In the genomic region with DNA sequence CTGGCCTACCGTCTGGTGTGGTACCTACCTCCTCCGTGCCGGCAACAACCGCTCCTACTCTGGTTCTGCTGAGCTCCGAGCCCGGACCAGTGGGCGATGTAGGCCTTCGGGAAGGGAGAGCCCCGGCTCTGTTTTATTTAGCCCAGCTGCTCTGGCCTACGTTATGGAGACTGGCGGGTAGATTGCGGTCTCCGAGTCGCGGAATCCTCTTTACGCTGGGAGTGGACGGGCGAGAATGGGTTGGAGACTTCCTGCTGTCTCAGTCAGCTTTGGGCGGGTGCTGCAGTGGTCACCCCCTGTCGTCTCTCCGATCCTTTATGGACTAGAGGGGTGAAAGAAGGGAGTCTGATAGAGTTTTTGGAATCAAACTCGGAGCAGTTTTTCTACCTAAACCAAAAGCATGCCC, we compare ENCODE assay signal across 8 cellular contexts. TPM values are rescaled to one million over a fixed set of nuclear protein-coding genes. Genes with fewer than 3 reads are reported as not detected.
DNase-seq lines count a peak whose midpoint lies in the region; ATAC-seq and TF ChIP-seq lines count a peak whose summit lies in the region.

No MANE protein-coding gene starts in this region.

- TF ChIP-seq POLR2A in esophagus muscularis mucosa (IDR thresholded peaks at IDR 0.05; ENCODE audit: low read depth): no peak

- no peaks in the 10 kb centered on the region for H3K9me3 Mint-ChIP-seq in activated T-cell treated with anti-CD3 and anti-CD28 coated beads, Interleukin-2, amount 50 U/mL, for 24 hours
- no peaks in the 10 kb centered on the region for H3K9me3 Mint-ChIP-seq in osteocyte (ENCODE audit: unreplicated experiment)

- peak overlapping the region; percentile 100 for H3K27ac Mint-ChIP-seq in activated T-cell treated with anti-CD3 and anti-CD28 coated beads, Interleukin-2, amount 50 U/mL, for 24 hours
- H3K27ac Mint-ChIP-seq in osteocyte (ENCODE audit: unreplicated experiment): peak overlapping the region; percentile 100

- no peak for TF ChIP-seq EP300 in esophagus muscularis mucosa (IDR thresholded peaks at IDR 0.05)

- peaks cover 0 to 6% (median 5%) of the 10 kb centered on the region in 4 donors for H3K36me3 ChIP-seq in esophagus muscularis mucosa

- intact Hi-C loops in esophagus muscularis mucosa (cut with DNase I): loop anchor here (5.0 to 10.0 kb wide), 3 partner anchors 73 to 282 kb away; no protein-coding TSS in a partner anchor

- peaks cover 27 to 54% (median 52%) of the 10 kb centered on the region in 4 donors for H3K4me1 ChIP-seq in esophagus muscularis mucosa

- 2% methylated on average over 11 of the region's 22 CpGs for WGBS in esophagus muscularis mucosa

- peaks cover 52% of the 10 kb centered on the region for H3K4me1 Mint-ChIP-seq in activated T-cell treated with anti-CD3 and anti-CD28 coated beads, Interleukin-2, amount 50 U/mL, for 24 hours (ENCODE audit: low read depth)
- H3K4me1 Mint-ChIP-seq in osteocyte (ENCODE audit: unreplicated experiment): peaks cover 39% of the 10 kb centered on the region

- peak overlapping the region; percentile 80 to 94 (median 88) for H3K4me3 ChIP-seq in esophagus muscularis mucosa

- H3K27me3 Mint-ChIP-seq in activated T-cell treated with anti-CD3 and anti-CD28 coated beads, Interleukin-2, amount 50 U/mL, for 24 hours: no peaks in the 10 kb centered on the region
- H3K27me3 Mint-ChIP-seq in osteocyte (ENCODE audit: unreplicated experiment): peaks cover 14% of the 10 kb centered on the region

- no peak for DNase-seq in activated T-cell treated with anti-CD3 and anti-CD28 coated beads, Interleukin-2, amount 50 U/mL, for 24 hours
- DNase-seq in activated T-cell treated with anti-CD3 and anti-CD28 coated beads for 4 hours (no peak), RWPE1 (ENCODE audit: low spot score) (no peak), esophagus muscularis mucosa (ENCODE audit: extremely low spot score) (no peak), osteocyte (ENCODE audit: extremely low spot score, unreplicated experiment) (no peak), DMS53 (lab: John Stamatoyannopoulos, UW) (no peak)
- DNase-seq in stimulated activated CD8-positive, alpha-beta memory T cell treated with anti-CD3 and anti-CD28 coated beads, Interleukin-4, amount 100 ng/mL, for 48 hours: no peak

- H3K27me3 ChIP-seq in esophagus muscularis mucosa: no peaks in the 10 kb centered on the region

- POLR2A ChIA-PET in RWPE1 (lab: Yijun Ruan, JAX; ENCODE audit: low non-redundant PET): no interaction called here

- TF ChIP-seq CTCF in RWPE1 (conservative IDR thresholded peaks at IDR 0.05; ENCODE audit: low read depth) (no peak), esophagus muscularis mucosa (IDR thresholded peaks at IDR 0.05) (no peak), osteocyte (IDR thresholded peaks at IDR 0.05) (no peak)

- H3K27ac ChIP-seq in RWPE1: peak overlapping the region; percentile 95
- peak overlapping the region; percentile 93 to 96 (median 95) for H3K27ac ChIP-seq in esophagus muscularis mucosa (replicated peaks in 1 of 4)

- ATAC-seq in HG02973 (IDR thresholded peaks at IDR 0.05; ENCODE audit: unreplicated experiment): peak; percentile 32

- H3K4me3 Mint-ChIP-seq in activated T-cell treated with anti-CD3 and anti-CD28 coated beads, Interleukin-2, amount 50 U/mL, for 24 hours: peak overlapping the region; percentile 97
- peak overlapping the region; percentile 94 for H3K4me3 Mint-ChIP-seq in osteocyte (ENCODE audit: unreplicated experiment)

- peaks cover 54% of the 10 kb centered on the region for H3K36me3 Mint-ChIP-seq in activated T-cell treated with anti-CD3 and anti-CD28 coated beads, Interleukin-2, amount 50 U/mL, for 24 hours (ENCODE audit: low read depth)
- H3K36me3 Mint-ChIP-seq in osteocyte (ENCODE audit: unreplicated experiment): peaks cover 2% of the 10 kb centered on the region

- CTCF ChIA-PET in RWPE1 (lab: Yijun Ruan, JAX): interaction anchor here (0.6 to 0.9 kb wide), 3 partner anchors 124 to 951 kb away, joined by 3 to 4 read pairs (median 3); no protein-coding TSS in a partner anchor

- H3K9me3 ChIP-seq in esophagus muscularis mucosa: no peaks in the 10 kb centered on the region

RNA-seq across cellular contexts. Expression of gene CBLL1, which starts 0.4 kb away (rescaled TPM):
- total RNA-seq in esophagus muscularis mucosa (10 to 100 TPM; 60.1 to 67.3 (median 63.6) TPM), osteocyte (23.8 and 26.2 TPM in 2 replicates)

RNA-seq across cellular contexts. Expression of gene SLC26A3, which starts 58.7 kb away (rescaled TPM):
- total RNA-seq in esophagus muscularis mucosa: 10 to 100 TPM in 2 of 4 donors, 1 to 10 TPM in 2; 4.5 to 13.1 (median 10.4) TPM
- not detected in 2 replicates for total RNA-seq in osteocyte
